In the genomic region with DNA sequence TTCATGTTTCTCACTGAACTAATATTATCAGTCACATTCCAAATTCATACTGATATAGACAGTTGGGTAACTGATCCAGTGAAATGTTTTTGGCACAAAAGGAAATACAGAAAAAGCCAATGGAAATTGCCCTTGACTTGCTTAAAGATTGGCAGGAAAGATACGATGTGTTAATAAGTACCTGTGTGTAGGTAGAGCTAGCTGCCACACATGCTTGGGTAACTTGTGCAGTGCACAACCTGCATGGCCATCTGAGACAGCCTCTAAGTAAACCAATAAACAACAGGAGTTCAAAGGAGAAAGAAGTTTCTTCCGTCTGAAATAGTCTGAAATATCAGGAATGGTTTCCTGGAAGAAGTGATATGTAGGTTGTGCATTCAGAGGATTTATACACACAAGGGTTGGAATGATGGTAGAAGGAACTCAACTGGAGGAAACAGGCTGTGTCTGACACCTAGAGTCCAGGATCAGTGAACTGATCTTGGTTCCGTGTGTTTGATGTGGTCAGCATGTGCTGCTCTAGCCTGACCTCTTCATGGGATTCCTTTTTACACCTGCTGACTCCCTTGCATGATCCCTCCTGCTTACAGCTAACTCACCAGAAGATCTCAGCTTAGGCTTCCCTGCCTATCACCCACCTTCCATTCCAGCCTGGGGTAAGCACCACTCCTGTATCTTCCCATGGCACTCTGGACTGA, we compare ENCODE assay signal across 19 cellular contexts.
DNase-seq lines count a peak whose midpoint lies in the region; ATAC-seq and TF ChIP-seq lines count a peak whose summit lies in the region.
"Had no signal": no experiment of that assay in that cellular context is flagged by ENCODE, and none has a peak within 500 bp of the region (broad histone marks: within the 10 kb centered on the region; RNA-seq: fewer than 3 reads in every experiment).

No MANE protein-coding gene starts in this region.

- intact Hi-C loops in IMR-90 (cut with micrococcal nuclease) = no loop called here
- intact Hi-C loops in body of pancreas (cut with DNase I) = no loop called here

- no peaks in the 10 kb centered on the region for H3K27me3 ChIP-seq in IMR-90 (ENCODE audit: control insufficient read depth, insufficient read depth, low read length)
- no peaks in the 10 kb centered on the region for H3K27me3 ChIP-seq in body of pancreas
- no peaks in the 10 kb centered on the region for H3K27me3 ChIP-seq in smooth muscle cell (ENCODE audit: low read depth)

- peak overlapping the region; percentile 57; the same call in 1 of the 2 replicates for H2AK5ac ChIP-seq in IMR-90 (ENCODE audit: low read depth, low read length)

- peak; percentile 30 for DNase-seq in NCI-H82 (lab: John Stamatoyannopoulos, UW)
- DNase-seq in NCI-H82 treated with DMSO at 0.1 percent for 48 hours (lab: John Stamatoyannopoulos, UW; ENCODE audit: unreplicated experiment) = no peak
- no peak for DNase-seq in IMR-90
- DNase-seq in body of pancreas = peak in 1 of 4 donors; percentile 8
- no peak for DNase-seq in smooth muscle cell (lab: John Stamatoyannopoulos, UW; ENCODE audit: unreplicated experiment)
- no peak for DNase-seq in GM10248 (ENCODE audit: extremely low spot score)
- DNase-seq: 8988T, Karpas-422, NCI-H1092 treated with DMSO at 0.1 percent for 48 hours, NCI-H1436, NCI-H187, NCI-H2081 treated with DMSO at 0.1 percent for 48 hours, NCI-H526, SHP77 had no signal

- H4K20me1 ChIP-seq in IMR-90 (ENCODE audit: insufficient read depth, low read length) (no peaks in the 10 kb centered on the region), smooth muscle cell (ENCODE audit: low read depth) (no peaks in the 10 kb centered on the region)

- H3K9ac ChIP-seq in IMR-90 (ENCODE audit: low read depth, low read length) = no peak overlapping the region
- no peak overlapping the region for H3K9ac ChIP-seq in smooth muscle cell (ENCODE audit: low read depth)

- no peak overlapping the region for H3K14ac ChIP-seq in IMR-90 (replicated peaks; ENCODE audit: low read depth, low read length)

- no peak overlapping the region for H3K27ac ChIP-seq in IMR-90 (ENCODE audit: insufficient read depth, low read length)
- no peak overlapping the region for H3K27ac ChIP-seq in body of pancreas
- H3K27ac ChIP-seq in smooth muscle cell (ENCODE audit: low read depth) = peak overlapping the region; percentile 62
- H3K27ac ChIP-seq: RWPE1 had no signal

- 0 out of 2 replicates have a peak overlapping the region, but pooled peaks have one; percentile 32 for H4K91ac ChIP-seq in IMR-90 (ENCODE audit: insufficient read depth, low read depth, low read length)

- peaks cover 2% of the 10 kb centered on the region for H3F3A ChIP-seq in smooth muscle cell (ENCODE audit: low read depth)

- H3K4ac ChIP-seq in IMR-90 (ENCODE audit: low read depth, low read length) = no peak overlapping the region; the same call in 1 of the 2 replicates

- no peak overlapping the region for H3K23ac ChIP-seq in IMR-90 (ENCODE audit: low read depth, low read length)

- CTCF ChIA-PET in IMR-90 (lab: Yijun Ruan, JAX) (no interaction called here), GM10248 (lab: Yijun Ruan, JAX) (interaction anchor here (0.9 to 1.7 kb wide), 3 partner anchors 9 to 146 kb away, joined by 3 to 4 read pairs (median 3); no protein-coding TSS in a partner anchor)

- no peaks in the 10 kb centered on the region for H3K79me1 ChIP-seq in IMR-90 (ENCODE audit: low read depth in 1 of 2, low read length in 2 of 2)

- no peak overlapping the region for H4K5ac ChIP-seq in IMR-90 (ENCODE audit: low read depth, low read length)

- no peak overlapping the region for H2BK20ac ChIP-seq in IMR-90 (ENCODE audit: low read depth, low read length)

- H3K36me3 ChIP-seq in IMR-90 (ENCODE audit: control insufficient read depth, insufficient read depth, low read length) = no peaks in the 10 kb centered on the region
- no peaks in the 10 kb centered on the region for H3K36me3 ChIP-seq in body of pancreas (replicated peaks in 1 of 2; ENCODE audit: insufficient read depth in 1 of 2, low read depth in 2 of 2)
- no peaks in the 10 kb centered on the region for H3K36me3 ChIP-seq in smooth muscle cell (ENCODE audit: low read depth)
- H3K36me3 ChIP-seq: HAP-1 had no signal

- peaks cover 2% of the 10 kb centered on the region; the same call in 1 of the 2 replicates for H3K9me3 ChIP-seq in IMR-90 (ENCODE audit: control insufficient read depth, insufficient read depth, low read length)
- no peaks in the 10 kb centered on the region for H3K9me3 ChIP-seq in body of pancreas
- no peaks in the 10 kb centered on the region for H3K9me3 ChIP-seq in smooth muscle cell (replicated peaks; ENCODE audit: low read depth)
- H3K9me3 ChIP-seq: HAP-1 had no signal

- no peak overlapping the region for H3K18ac ChIP-seq in IMR-90 (ENCODE audit: low read depth, low read length)

- peak overlapping the region; percentile 38 for H2AFZ ChIP-seq in IMR-90 (replicated peaks; ENCODE audit: low read length, poor library complexity)
- H2AFZ ChIP-seq in smooth muscle cell (ENCODE audit: low read depth) = no peak overlapping the region

- TF ChIP-seq CTCF in IMR-90 (conservative IDR thresholded peaks at IDR 0.05; ENCODE audit: low read depth, low read length) = no peak
- no peak for TF ChIP-seq CTCF in body of pancreas (IDR thresholded peaks at IDR 0.05)
- no peak for TF ChIP-seq CTCF in smooth muscle cell (IDR thresholded peaks at IDR 0.05; ENCODE audit: borderline replicate concordance, insufficient read depth, poor library complexity, severe bottlenecking)
- no peak for TF ChIP-seq CTCF in GM10248 (IDR thresholded peaks at IDR 0.05; ENCODE audit: control extremely low read depth, extremely low read depth, low read depth, missing control alignments)

- H4K8ac ChIP-seq in IMR-90 (ENCODE audit: low read depth in 2 of 2, low read length in 2 of 2) = no peak overlapping the region

- no peak overlapping the region for H3K4me2 ChIP-seq in IMR-90 (ENCODE audit: low read depth, low read length)
- no peak overlapping the region for H3K4me2 ChIP-seq in smooth muscle cell

- H3K79me2 ChIP-seq in smooth muscle cell (ENCODE audit: low read depth) = no peaks in the 10 kb centered on the region

- no peak overlapping the region for H2BK120ac ChIP-seq in IMR-90 (ENCODE audit: low read depth, low read length)

- H3K56ac ChIP-seq in IMR-90 (ENCODE audit: extremely low read depth, insufficient read depth, low read length) = no peak overlapping the region

- H2BK5ac ChIP-seq in IMR-90 (ENCODE audit: low read depth, low read length, poor library complexity, severe bottlenecking) = no peak overlapping the region

- dilution Hi-C loops in IMR-90 (cut with HindIII; ENCODE audit: low sequenced_read_pairs, unreplicated experiment) = no loop called here

- no peak for TF ChIP-seq POLR2A in IMR-90 (IDR thresholded peaks at IDR 0.05; ENCODE audit: low read depth, low read length)
- no peak for TF ChIP-seq POLR2A in body of pancreas (IDR thresholded peaks at IDR 0.05)

- H3K4me3 ChIP-seq in IMR-90 (ENCODE audit: insufficient read depth, low read depth, low read length) (no peak overlapping the region), body of pancreas (no peak overlapping the region), smooth muscle cell (no peak overlapping the region)
- H3K4me3 ChIP-seq: GM12878, HAP-1 had no signal

- ATAC-seq in IMR-90 (ENCODE audit: low read depth) = no peak
- peak; percentile 60 for ATAC-seq in body of pancreas
- no peak for ATAC-seq in GM18867 (IDR thresholded peaks at IDR 0.05; ENCODE audit: unreplicated experiment)
- ATAC-seq in GM21576 (IDR thresholded peaks at IDR 0.05; ENCODE audit: unreplicated experiment) = no peak
- ATAC-seq: GM12878 had no signal

- in situ Hi-C loops in IMR-90 (cut with MboI; ENCODE audit: low sequenced_read_pairs) = no loop called here

- H3K9me1 ChIP-seq in IMR-90 (ENCODE audit: insufficient read depth, low read length) = no peaks in the 10 kb centered on the region

- peaks cover 2% of the 10 kb centered on the region; the same call in 1 of the 2 replicates for H3K4me1 ChIP-seq in IMR-90 (ENCODE audit: control insufficient read depth, insufficient read depth, low read length)
- peaks cover 16% of the 10 kb centered on the region for H3K4me1 ChIP-seq in body of pancreas
- H3K4me1 ChIP-seq in smooth muscle cell (ENCODE audit: low read depth) = no peaks in the 10 kb centered on the region
- H3K4me1 ChIP-seq: HAP-1 had no signal

- no peak overlapping the region for H2AK9ac ChIP-seq in IMR-90 (replicated peaks; ENCODE audit: low read depth, low read length, poor library complexity)

- WGBS in IMR-90 (ENCODE audit: extremely low coverage in 2 of 2, insufficient read length in 1 of 2), 2 experiments = no CpG with 5 or more reads among the region's 3 CpGs
- WGBS in body of pancreas, 2 donors = 35 to 38% methylated on average over 3 of the region's 3 CpGs
- WGBS in smooth muscle cell (ENCODE audit: low lambda C conversion rate) = 86% methylated on average over 3 of the region's 3 CpGs

- TF ChIP-seq RAD21 in IMR-90 (IDR thresholded peaks at IDR 0.05; ENCODE audit: low read length) = no peak

- 0 out of 3 replicates have a peak overlapping the region, but pooled peaks have one; percentile 15 for H2BK15ac ChIP-seq in IMR-90 (ENCODE audit: low read depth, low read length)

- BruUV-seq in IMR-90 (replicated peaks; lab: Mats Ljungman, UMichigan) = no TSS peak

- POLR2A ChIA-PET in IMR-90 (lab: Charles Lee; ENCODE audit: unreplicated experiment) = no interaction called here
- POLR2A ChIA-PET in GM10248 (lab: Yijun Ruan, JAX) = no interaction called here

TF ChIP-seq in IMR-90, 13 proteins besides CTCF, POLR2A, EP300 and RAD21:
- no peak for TF ChIP-seq MAFK (IDR thresholded peaks at IDR 0.05; ENCODE audit: low read depth, low read length)
- no peak for TF ChIP-seq MXI1 (IDR thresholded peaks at IDR 0.05; ENCODE audit: borderline replicate concordance, low read depth, low read length)
- no peak for TF ChIP-seq RFX5 (IDR thresholded peaks at IDR 0.05; ENCODE audit: low read depth, low read length)
- TF ChIP-seq, protein P1, sequence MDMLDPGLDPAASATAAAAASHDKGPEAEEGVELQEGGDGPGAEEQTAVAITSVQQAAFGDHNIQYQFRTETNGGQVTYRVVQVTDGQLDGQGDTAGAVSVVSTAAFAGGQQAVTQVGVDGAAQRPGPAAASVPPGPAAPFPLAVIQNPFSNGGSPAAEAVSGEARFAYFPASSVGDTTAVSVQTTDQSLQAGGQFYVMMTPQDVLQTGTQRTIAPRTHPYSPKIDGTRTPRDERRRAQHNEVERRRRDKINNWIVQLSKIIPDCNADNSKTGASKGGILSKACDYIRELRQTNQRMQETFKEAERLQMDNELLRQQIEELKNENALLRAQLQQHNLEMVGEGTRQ (IDR thresholded peaks at IDR 0.05; ENCODE audit: low read depth, low read length) = no peak
- no peak for TF ChIP-seq BHLHE40 (IDR thresholded peaks at IDR 0.05; ENCODE audit: low read depth, low read length)
